In genomic region chr3:184154909-184155643, GRCh38 we compare ENCODE assay signal across 1 cellular context.
TF ChIP-seq lines count a peak whose summit lies in the region.

Gene DVL3 (plus strand): TSS chr3:184155377. CDS start chr3:184155636, 259 bp downstream.

TF ChIP-seq in K562, 482 proteins besides CTCF, POLR2A, EP300 and RAD21 (continued from another document and continues in another):
- TF ChIP-seq MGA (IDR thresholded peaks at IDR 0.05) = peak; percentile 72
- TF ChIP-seq SRSF1 (IDR thresholded peaks at IDR 0.05; ENCODE audit: low read depth, low read length) = no peak
- no peak for TF ChIP-seq ZBTB7A (IDR thresholded peaks at IDR 0.05; ENCODE audit: borderline replicate concordance, control insufficient read depth, low read depth, low read length)
- TF ChIP-seq ZNF431 (CRISPR knock-in tag; IDR thresholded peaks at IDR 0.05) = no peak
- no peak for TF ChIP-seq SMC3 (conservative IDR thresholded peaks at IDR 0.05; ENCODE audit: insufficient read depth, low read depth, low read length)
- TF ChIP-seq SRSF9 (IDR thresholded peaks at IDR 0.05; ENCODE audit: borderline replicate concordance, low read depth, low read length) = no peak
- TF ChIP-seq CAMTA2 (CRISPR knock-in tag; conservative IDR thresholded peaks at IDR 0.05) = no peak
- no peak for TF ChIP-seq PCBP2 (IDR thresholded peaks at IDR 0.05; ENCODE audit: low read depth, low read length, poor library complexity, severe bottlenecking)
- TF ChIP-seq PRMT5 (CRISPR knock-in tag; IDR thresholded peaks at IDR 0.05) = no peak
- TF ChIP-seq HNRNPH1 (optimal IDR thresholded peaks at IDR 0.05; ENCODE audit: low read depth, low read length) = no peak
- no peak for TF ChIP-seq ELF2 (CRISPR knock-in tag; IDR thresholded peaks at IDR 0.05)
- TF ChIP-seq ARID3A (IDR thresholded peaks at IDR 0.05; ENCODE audit: borderline replicate concordance, low read depth, low read length) = no peak
- TF ChIP-seq SMAD2 (IDR thresholded peaks at IDR 0.05; ENCODE audit: low read depth, low read length) = no peak
- no peak for TF ChIP-seq NR0B1 (IDR thresholded peaks at IDR 0.05; ENCODE audit: partially characterized antibody)
- TF ChIP-seq HNRNPLL (IDR thresholded peaks at IDR 0.05; ENCODE audit: low read depth, low read length, poor library complexity, severe bottlenecking) = no peak
- no peak for TF ChIP-seq ZNF668 (CRISPR knock-in tag; IDR thresholded peaks at IDR 0.05)
- TF ChIP-seq ZNF766 (CRISPR knock-in tag; conservative IDR thresholded peaks at IDR 0.05) = no peak
- TF ChIP-seq PHF21A (IDR thresholded peaks at IDR 0.05; ENCODE audit: borderline replicate concordance, low read depth) = peak; percentile 49; the same call in 1 of the 2 replicates
- no peak for TF ChIP-seq ZNF347 (CRISPR knock-in tag; IDR thresholded peaks at IDR 0.05; ENCODE audit: low read depth)
- no peak for TF ChIP-seq FOXP1 (CRISPR knock-in tag; IDR thresholded peaks at IDR 0.05)
- TF ChIP-seq RUNX1 (IDR thresholded peaks at IDR 0.05; ENCODE audit: low read depth) = no peak
- TF ChIP-seq HINFP (tag; conservative IDR thresholded peaks at IDR 0.05; ENCODE audit: low read depth) = peak; percentile 97
- no peak for TF ChIP-seq ARHGAP35 (IDR thresholded peaks at IDR 0.05; ENCODE audit: partially characterized antibody)
- TF ChIP-seq RNF2 (IDR thresholded peaks at IDR 0.05) = no peak
- TF ChIP-seq NRF1 (conservative IDR thresholded peaks at IDR 0.05 in 1 of 2, IDR thresholded peaks at IDR 0.05 in 1 of 2) = 0 out of 4 replicates have a peak, but pooled peaks of 1 of the 2 experiments have one; percentile 22
- TF ChIP-seq DIDO1 (tag; IDR thresholded peaks at IDR 0.05; ENCODE audit: low read depth) = no peak
- TF ChIP-seq MAFK (IDR thresholded peaks at IDR 0.05; ENCODE audit: low read length) = no peak
- no peak for TF ChIP-seq ZNF408 (CRISPR knock-in tag; IDR thresholded peaks at IDR 0.05; ENCODE audit: low read depth)
- TF ChIP-seq ZFPM2 (CRISPR knock-in tag; IDR thresholded peaks at IDR 0.05) = no peak
- no peak for TF ChIP-seq ZC3H11A (IDR thresholded peaks at IDR 0.05; ENCODE audit: low read depth, low read length)
- TF ChIP-seq KAT7 (CRISPR knock-in tag; IDR thresholded peaks at IDR 0.05; ENCODE audit: borderline replicate concordance) = no peak
- no peak for TF ChIP-seq TSHZ1 (CRISPR knock-in tag; IDR thresholded peaks at IDR 0.05)
- no peak for TF ChIP-seq ZNF561 (CRISPR knock-in tag; conservative IDR thresholded peaks at IDR 0.05)
- TF ChIP-seq BRCA1 (IDR thresholded peaks at IDR 0.05) = no peak
- no peak for TF ChIP-seq BRCA1 (CRISPR knock-in tag; IDR thresholded peaks at IDR 0.05)
- no peak for TF ChIP-seq ELF4 (CRISPR knock-in tag; IDR thresholded peaks at IDR 0.05)
- peak; percentile 59; the same call in 1 of the 2 replicates for TF ChIP-seq CTBP1 (IDR thresholded peaks at IDR 0.05; ENCODE audit: borderline replicate concordance)
- TF ChIP-seq ZNF316 (IDR thresholded peaks at IDR 0.05) = no peak
- TF ChIP-seq GABPB2 (CRISPR knock-in tag; conservative IDR thresholded peaks at IDR 0.05) = no peak
- TF ChIP-seq ZC3H4 (CRISPR knock-in tag; IDR thresholded peaks at IDR 0.05; ENCODE audit: borderline replicate concordance) = no peak
- no peak for TF ChIP-seq MITF (IDR thresholded peaks at IDR 0.05)
- TF ChIP-seq ZNF133 (CRISPR knock-in tag; IDR thresholded peaks at IDR 0.05) = no peak
- TF ChIP-seq HDAC1 (IDR thresholded peaks at IDR 0.05) = no peak
- no peak for TF ChIP-seq ZNF274 (IDR thresholded peaks at IDR 0.05; ENCODE audit: borderline replicate concordance, low read depth, low read length)
- no peak for TF ChIP-seq CBFA2T3 (IDR thresholded peaks at IDR 0.05)
- no peak for TF ChIP-seq TAF9B (IDR thresholded peaks at IDR 0.05; ENCODE audit: partially characterized antibody)
